Comparison of ENCODE assay signal across 8 cellular contexts in the genomic region with DNA sequence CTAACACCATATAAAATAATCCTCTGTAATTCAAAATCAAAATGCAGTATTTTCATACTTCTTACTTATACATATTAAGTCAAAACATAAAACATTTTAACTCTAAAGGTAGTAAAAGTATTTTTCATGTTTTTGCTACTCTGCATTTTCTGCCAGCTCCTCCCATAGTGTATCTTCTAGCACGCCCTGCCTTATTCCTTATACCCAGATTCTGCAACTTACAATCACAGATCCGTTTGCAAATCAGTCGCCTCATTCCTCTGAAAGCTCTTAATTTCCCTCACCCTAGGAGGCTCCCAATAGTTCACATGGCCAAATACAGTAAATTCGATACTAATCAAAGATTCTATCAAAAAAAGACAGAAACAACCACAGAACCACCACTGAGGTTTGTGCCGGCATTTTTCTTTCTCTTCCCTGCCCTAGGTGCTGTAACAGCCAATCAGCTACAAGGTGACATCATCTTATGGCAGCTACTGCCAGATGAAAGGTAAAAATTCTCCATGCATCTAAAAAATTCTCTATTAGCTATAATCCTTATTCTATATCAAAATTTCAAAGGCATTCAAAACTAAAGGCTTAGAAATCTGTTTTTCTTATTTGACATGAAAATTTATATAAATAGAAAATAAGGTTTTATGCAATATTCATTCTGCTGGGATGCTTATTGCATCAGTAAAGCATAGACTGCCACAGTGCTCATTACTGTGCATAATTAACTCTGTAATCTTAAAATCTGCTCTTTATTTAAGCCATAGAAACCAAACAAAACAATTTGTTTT.
DNase-seq lines count a peak whose midpoint lies in the region; ATAC-seq and TF ChIP-seq lines count a peak whose summit lies in the region.

No MANE protein-coding gene starts in this region.

- H3K9me3 ChIP-seq in spleen = no peaks in the 10 kb centered on the region

- peaks cover 3% of the 10 kb centered on the region for H3K36me3 Mint-ChIP-seq in activated CD4-positive, alpha-beta T cell treated with anti-CD3 and anti-CD28 coated beads, Interleukin-2, amount 10 ng/mL, durations not matched to agents 7 days and 5 days (ENCODE audit: low read depth)

- no peak for ATAC-seq in GM21576 (IDR thresholded peaks at IDR 0.05; ENCODE audit: unreplicated experiment)

- H3K4me3 ChIP-seq in spleen = peak overlapping the region in 3 of 8 donors; percentile 22 to 46 (median 28)

- H3K36me3 ChIP-seq in spleen = peaks cover 0 to 29% (median 6%) of the 10 kb centered on the region in 6 donors

- no peaks in the 10 kb centered on the region for H3K27me3 Mint-ChIP-seq in activated CD4-positive, alpha-beta T cell treated with anti-CD3 and anti-CD28 coated beads, Interleukin-2, amount 10 ng/mL, durations not matched to agents 7 days and 5 days

- H3K4me1 ChIP-seq in spleen = peaks cover 0 to 6% (median 2%) of the 10 kb centered on the region in 6 donors

- H3K4me1 Mint-ChIP-seq in activated CD4-positive, alpha-beta T cell treated with anti-CD3 and anti-CD28 coated beads, Interleukin-2, amount 10 ng/mL, durations not matched to agents 7 days and 5 days = peaks cover 9% of the 10 kb centered on the region

- POLR2A ChIA-PET in activated CD4-positive, alpha-beta T cell treated with anti-CD3 and anti-CD28 coated beads, Interleukin-2, amount 10 ng/mL, durations not matched to agents 7 days and 5 days (lab: Charles Lee) = no interaction called here

- H3K9me3 Mint-ChIP-seq in activated CD4-positive, alpha-beta T cell treated with anti-CD3 and anti-CD28 coated beads, Interleukin-2, amount 10 ng/mL, durations not matched to agents 7 days and 5 days = no peaks in the 10 kb centered on the region

- CTCF ChIA-PET in activated CD4-positive, alpha-beta T cell treated with anti-CD3 and anti-CD28 coated beads, Interleukin-2, amount 10 ng/mL, durations not matched to agents 7 days and 5 days (lab: Charles Lee) = interaction anchor here (1.1 to 1.5 kb wide), 4 partner anchors 8 to 142 kb away, joined by 3 to 6 read pairs (median 4); no protein-coding TSS in a partner anchor

- TF ChIP-seq POLR2A in spleen (IDR thresholded peaks at IDR 0.05) = no peak

- H3K27ac Mint-ChIP-seq in activated CD4-positive, alpha-beta T cell treated with anti-CD3 and anti-CD28 coated beads, Interleukin-2, amount 10 ng/mL, durations not matched to agents 7 days and 5 days = peak overlapping the region; percentile 10

- peak overlapping the region; percentile 49 for H3K4me3 Mint-ChIP-seq in activated CD4-positive, alpha-beta T cell treated with anti-CD3 and anti-CD28 coated beads, Interleukin-2, amount 10 ng/mL, durations not matched to agents 7 days and 5 days

- H3K27ac ChIP-seq in spleen = peak overlapping the region in 1 of 8 donors; percentile 6

- no peak for TF ChIP-seq CTCF in spleen (IDR thresholded peaks at IDR 0.05 in 8 of 11, conservative IDR thresholded peaks at IDR 0.05 in 3 of 11)

- H3K27me3 ChIP-seq in spleen (replicated peaks in 1 of 7) = no peaks in the 10 kb centered on the region

- WGBS in spleen, 5 donors = 74 to 84% (median 75%) methylated on average over 5 of the region's 5 CpGs

- peak; percentile 12 for DNase-seq in activated naive CD4-positive, alpha-beta T cell treated with Interleukin-2 at 50 U/mL for 16 hours
- DNase-seq in activated naive CD4-positive, alpha-beta T cell (lab: John Stamatoyannopoulos, UW) = no peak
- DNase-seq in activated CD4-positive, alpha-beta T cell treated with anti-CD3 and anti-CD28 coated beads, Interleukin-2, amount 10 ng/mL, durations not matched to agents 7 days and 5 days = peak; percentile 60
- DNase-seq in fibroblast of peridontal ligament (ENCODE audit: extremely low read depth) = peak; percentile 55
- peak; percentile 8 for DNase-seq in occipital lobe (lab: John Stamatoyannopoulos, UW)
- DNase-seq in spleen = no peak
- DNase-seq in T1000 (lab: John Stamatoyannopoulos, UW) = no peak

- intact Hi-C loops in spleen (cut with DNase I; ENCODE audit: low total_unique reads) = loop anchor here (10.0 kb wide), 1 partner anchor 70 kb away; the partner anchor contains the start of gene CLASP2

Comparison
In these comparisons a context has a peak if more than half of its experiments do, and no peak if none do; other contexts are left out.
1. DNase-seq: peak in activated naive CD4-positive, alpha-beta T cell treated with Interleukin-2 at 50 U/mL for 16 hours (single experiment), activated CD4-positive, alpha-beta T cell treated with anti-CD3 and anti-CD28 coated beads, Interleukin-2, amount 10 ng/mL, durations not matched to agents 7 days and 5 days (single experiment), fibroblast of peridontal ligament (single experiment) and occipital lobe (single experiment); none in activated naive CD4-positive, alpha-beta T cell (0 of 4), spleen (single experiment) and T1000 (single experiment).